In genomic region chr14:54209501-54210231, GRCh38 we compare ENCODE assay signal across 22 cellular contexts.
A peak's percentile ranks its signal among the peaks of the same experiment; 100 is the strongest.
DNase-seq lines count a peak whose midpoint lies in the region; ATAC-seq and TF ChIP-seq lines count a peak whose summit lies in the region.
"Had no signal": no experiment of that assay in that cellular context is flagged by ENCODE, and none has a peak within 500 bp of the region (broad histone marks: within the 10 kb centered on the region; RNA-seq: fewer than 3 reads in every experiment).

No MANE protein-coding gene starts in this region.

- POLR2A ChIA-PET in naive thymus-derived CD4-positive, alpha-beta T cell (lab: Charles Lee), result interaction anchor here (0.6 kb wide), 1 partner anchor 151 kb away, joined by 3 read pairs; no protein-coding TSS in a partner anchor
- POLR2A ChIA-PET in activated CD4-positive, alpha-beta T cell treated with anti-CD3 and anti-CD28 coated beads, Interleukin-2, amount 10 ng/mL, durations not matched to agents 7 days and 5 days (lab: Charles Lee), result no interaction called here

- no peaks in the 10 kb centered on the region for H3K36me3 ChIP-seq in osteoblast (ENCODE audit: insufficient read depth, low read length)
- no peaks in the 10 kb centered on the region for H3K36me3 ChIP-seq in naive thymus-derived CD4-positive, alpha-beta T cell (ENCODE audit: control insufficient read depth in 2 of 3, insufficient read depth in 3 of 3, low read length in 3 of 3)
- H3K36me3 ChIP-seq: sigmoid colon had no signal

- H3K4me3 ChIP-seq in osteoblast (ENCODE audit: insufficient read depth, low read length), result no peak overlapping the region
- no peak overlapping the region for H3K4me3 ChIP-seq in naive thymus-derived CD4-positive, alpha-beta T cell (ENCODE audit: low read length)
- H3K4me3 ChIP-seq: GM12878, sigmoid colon had no signal

- no peaks in the 10 kb centered on the region for H3K9me3 ChIP-seq in osteoblast (ENCODE audit: low read depth, low read length)
- H3K9me3 ChIP-seq in naive thymus-derived CD4-positive, alpha-beta T cell (ENCODE audit: control insufficient read depth in 2 of 3, low read length in 3 of 3), result no peaks in the 10 kb centered on the region
- H3K9me3 ChIP-seq: sigmoid colon had no signal

- intact Hi-C loops in naive thymus-derived CD4-positive, alpha-beta T cell (cut with micrococcal nuclease), result no loop called here

- no peaks in the 10 kb centered on the region for H3K79me2 ChIP-seq in osteoblast (ENCODE audit: insufficient read depth, low read length)

- ATAC-seq in GM21825 (IDR thresholded peaks at IDR 0.05; ENCODE audit: unreplicated experiment) (no peak), HG03378 (IDR thresholded peaks at IDR 0.05; ENCODE audit: unreplicated experiment) (no peak)
- no peak for ATAC-seq in naive thymus-derived CD4-positive, alpha-beta T cell
- ATAC-seq: GM12878 had no signal

- H4K20me1 ChIP-seq in osteoblast (ENCODE audit: insufficient read depth, low read length), result no peaks in the 10 kb centered on the region

- H2AFZ ChIP-seq in osteoblast (ENCODE audit: low read length), result no peak overlapping the region

- peak overlapping the region; percentile 35 for H3K4me2 ChIP-seq in osteoblast (ENCODE audit: insufficient read depth, low read length)

- H3K4me3 Mint-ChIP-seq in naive thymus-derived CD4-positive, alpha-beta T cell, result no peak overlapping the region
- H3K4me3 Mint-ChIP-seq in activated CD4-positive, alpha-beta T cell treated with anti-CD3 and anti-CD28 coated beads, Interleukin-2, amount 10 ng/mL, durations not matched to agents 7 days and 5 days, result no peak overlapping the region
- H3K4me3 Mint-ChIP-seq: activated CD4-positive, alpha-beta memory T cell treated with anti-CD3 and anti-CD28 coated beads for 36 hours; activated naive CD4-positive, alpha-beta T cell treated with anti-CD3 and anti-CD28 coated beads, Interleukin-2, amount 50 U/mL, for 24 hours; activated T-cell treated with anti-CD3 and anti-CD28 coated beads, Interleukin-2, amount 50 U/mL, for 24 hours had no signal

- DNase-seq in GM03348 (ENCODE audit: low spot score) (peak; percentile 39), RPMI7951 (ENCODE audit: low read depth) (peak; percentile 23), fibroblast of gingiva (ENCODE audit: low read depth) (peak; percentile 70), osteoblast (ENCODE audit: insufficient read length, low spot score, missing footprints) (no peak)
- DNase-seq in naive thymus-derived CD4-positive, alpha-beta T cell, result no peak
- DNase-seq in activated CD4-positive, alpha-beta T cell treated with anti-CD3 and anti-CD28 coated beads, Interleukin-2, amount 10 ng/mL, durations not matched to agents 7 days and 5 days, result no peak
- DNase-seq: activated CD4-positive, alpha-beta memory T cell treated with anti-CD3 and anti-CD28 coated beads for 36 hours; activated T-cell treated with anti-CD3 and anti-CD28 coated beads, Interleukin-2, amount 50 U/mL, for 24 hours; Caco-2; caudate nucleus; effector CD4-positive, alpha-beta T cell; hippocampal formation; KBM-7; midbrain; NCI-H1105 treated with DMSO at 0.1 percent for 48 hours; occipital lobe; sigmoid colon had no signal

- H3K4me1 ChIP-seq in osteoblast (ENCODE audit: insufficient read depth, low read length), result peaks cover 62% of the 10 kb centered on the region
- H3K4me1 ChIP-seq in naive thymus-derived CD4-positive, alpha-beta T cell (ENCODE audit: control insufficient read depth in 2 of 2, insufficient read depth in 2 of 2, low read length in 2 of 2), result no peaks in the 10 kb centered on the region

- H3K27me3 ChIP-seq in osteoblast (ENCODE audit: insufficient read depth, low read length), result no peaks in the 10 kb centered on the region
- H3K27me3 ChIP-seq in naive thymus-derived CD4-positive, alpha-beta T cell (ENCODE audit: control insufficient read depth in 2 of 2, insufficient read depth in 2 of 2, low read length in 2 of 2), result peaks cover 0 to 4% of the 10 kb centered on the region in 2 donors
- H3K27me3 ChIP-seq: sigmoid colon had no signal

- H3K27ac ChIP-seq in osteoblast (ENCODE audit: low read depth, low read length), result peak overlapping the region; percentile 94
- no peak overlapping the region for H3K27ac ChIP-seq in naive thymus-derived CD4-positive, alpha-beta T cell (ENCODE audit: low read depth, low read length)
- H3K27ac ChIP-seq: RWPE1, sigmoid colon had no signal

- H3K4me1 Mint-ChIP-seq in naive thymus-derived CD4-positive, alpha-beta T cell, result no peaks in the 10 kb centered on the region
- no peaks in the 10 kb centered on the region for H3K4me1 Mint-ChIP-seq in activated CD4-positive, alpha-beta T cell treated with anti-CD3 and anti-CD28 coated beads, Interleukin-2, amount 10 ng/mL, durations not matched to agents 7 days and 5 days
- H3K4me1 Mint-ChIP-seq: activated naive CD4-positive, alpha-beta T cell treated with anti-CD3 and anti-CD28 coated beads, Interleukin-2, amount 50 U/mL, for 24 hours had no signal

- H3K27me3 Mint-ChIP-seq in naive thymus-derived CD4-positive, alpha-beta T cell, result peaks cover 12 to 34% (median 31%) of the 10 kb centered on the region in 5 donors
- peaks cover 20% of the 10 kb centered on the region for H3K27me3 Mint-ChIP-seq in activated CD4-positive, alpha-beta T cell treated with anti-CD3 and anti-CD28 coated beads, Interleukin-2, amount 10 ng/mL, durations not matched to agents 7 days and 5 days

- no peaks in the 10 kb centered on the region for H3K36me3 Mint-ChIP-seq in naive thymus-derived CD4-positive, alpha-beta T cell
- H3K36me3 Mint-ChIP-seq in activated CD4-positive, alpha-beta T cell treated with anti-CD3 and anti-CD28 coated beads, Interleukin-2, amount 10 ng/mL, durations not matched to agents 7 days and 5 days (ENCODE audit: low read depth), result no peaks in the 10 kb centered on the region
- H3K36me3 Mint-ChIP-seq: activated CD4-positive, alpha-beta memory T cell treated with anti-CD3 and anti-CD28 coated beads for 36 hours; activated naive CD4-positive, alpha-beta T cell treated with anti-CD3 and anti-CD28 coated beads, Interleukin-2, amount 50 U/mL, for 24 hours had no signal

- no peak for TF ChIP-seq CTCF in osteoblast (IDR thresholded peaks at IDR 0.05; ENCODE audit: extremely low read depth, low read depth, low read length)

- H3K27ac Mint-ChIP-seq in naive thymus-derived CD4-positive, alpha-beta T cell, result no peak overlapping the region
- H3K27ac Mint-ChIP-seq in activated CD4-positive, alpha-beta T cell treated with anti-CD3 and anti-CD28 coated beads, Interleukin-2, amount 10 ng/mL, durations not matched to agents 7 days and 5 days, result no peak overlapping the region
- H3K27ac Mint-ChIP-seq: activated CD4-positive, alpha-beta memory T cell treated with anti-CD3 and anti-CD28 coated beads for 36 hours; activated naive CD4-positive, alpha-beta T cell treated with anti-CD3 and anti-CD28 coated beads, Interleukin-2, amount 50 U/mL, for 24 hours; activated T-cell treated with anti-CD3 and anti-CD28 coated beads, Interleukin-2, amount 50 U/mL, for 24 hours had no signal

- peaks cover 0 to 6% (median 0%) of the 10 kb centered on the region in 11 donors for H3K9me3 Mint-ChIP-seq in naive thymus-derived CD4-positive, alpha-beta T cell
- no peaks in the 10 kb centered on the region for H3K9me3 Mint-ChIP-seq in activated CD4-positive, alpha-beta T cell treated with anti-CD3 and anti-CD28 coated beads, Interleukin-2, amount 10 ng/mL, durations not matched to agents 7 days and 5 days
- H3K9me3 Mint-ChIP-seq: activated CD4-positive, alpha-beta memory T cell treated with anti-CD3 and anti-CD28 coated beads for 36 hours; activated naive CD4-positive, alpha-beta T cell treated with anti-CD3 and anti-CD28 coated beads, Interleukin-2, amount 50 U/mL, for 24 hours; activated T-cell treated with anti-CD3 and anti-CD28 coated beads, Interleukin-2, amount 50 U/mL, for 24 hours had no signal

- CTCF ChIA-PET in naive thymus-derived CD4-positive, alpha-beta T cell (lab: Charles Lee), result no interaction called here
- CTCF ChIA-PET in activated CD4-positive, alpha-beta T cell treated with anti-CD3 and anti-CD28 coated beads, Interleukin-2, amount 10 ng/mL, durations not matched to agents 7 days and 5 days (lab: Charles Lee), result no interaction called here

Comparison
In these comparisons a context has a peak if more than half of its experiments do, and no peak if none do; other contexts are left out.
1. DNase-seq: peak in GM03348 (single experiment), RPMI7951 (single experiment) and fibroblast of gingiva (single experiment); none in osteoblast (single experiment), naive thymus-derived CD4-positive, alpha-beta T cell (0 of 9) and activated CD4-positive, alpha-beta T cell treated with anti-CD3 and anti-CD28 coated beads, Interleukin-2, amount 10 ng/mL, durations not matched to agents 7 days and 5 days (single experiment).